16 cellular contexts compared by ENCODE assay signal in the genomic region with DNA sequence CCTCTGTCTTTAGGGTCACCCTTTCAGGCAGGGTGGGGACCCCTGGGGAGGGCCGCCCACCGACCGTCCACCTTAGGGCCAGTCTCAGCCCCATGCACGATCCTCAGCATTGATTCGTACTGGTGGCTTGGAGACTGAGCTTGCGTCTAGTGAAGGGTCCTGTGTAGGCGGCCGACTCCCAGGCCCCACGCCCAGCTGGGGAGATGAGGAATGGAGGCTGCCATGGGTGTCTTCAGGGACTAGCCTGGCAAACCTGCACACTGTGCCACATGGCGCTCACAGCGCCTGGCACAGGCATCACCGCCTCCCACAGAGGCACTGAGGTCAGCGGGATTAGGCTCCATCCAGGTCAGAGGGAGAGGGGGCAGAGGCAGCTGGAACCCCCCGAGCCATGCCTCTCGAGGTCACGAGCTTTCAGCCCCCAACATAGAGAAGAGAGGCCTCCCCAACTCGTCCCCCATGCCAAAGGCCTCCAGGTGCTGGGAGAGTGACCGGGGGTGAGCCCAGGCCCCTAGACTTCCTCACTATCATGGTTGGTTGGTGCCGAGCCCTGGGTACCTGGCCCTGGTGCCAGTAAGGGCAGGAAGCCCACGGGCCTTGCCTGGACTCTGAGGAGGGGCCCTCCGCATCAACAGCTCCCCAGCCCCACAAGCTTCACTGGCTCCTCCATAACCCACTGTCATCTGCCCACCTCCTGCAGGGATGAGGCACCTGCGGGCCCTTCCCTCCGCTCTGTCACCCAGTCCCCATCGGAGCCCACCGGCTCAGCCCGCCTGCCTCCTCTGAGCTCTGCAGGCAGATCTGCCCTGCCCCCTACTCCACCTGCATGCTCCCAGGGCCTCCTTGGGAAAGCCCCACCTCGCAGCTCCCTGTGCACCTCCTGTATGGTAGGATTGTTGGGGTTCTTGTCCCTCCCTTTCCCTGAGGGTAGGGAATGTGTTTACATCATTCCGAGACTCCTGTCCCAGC. TPM values are rescaled to one million over a fixed set of nuclear protein-coding genes. Genes with fewer than 3 reads are reported as not detected.
DNase-seq lines count a peak whose midpoint lies in the region; ATAC-seq, FAIRE-seq and TF ChIP-seq lines count a peak whose summit lies in the region.
"Had no signal": no experiment of that assay in that cellular context is flagged by ENCODE, and none has a peak within 500 bp of the region (broad histone marks: within the 10 kb centered on the region; RNA-seq: fewer than 3 reads in every experiment).

No MANE protein-coding gene starts in this region.

- CTCF ChIA-PET in PC-9 (lab: Charles Lee), result no interaction called here

- H3K9me3 ChIP-seq in PC-9 (ENCODE audit: insufficient read depth, low read depth) (no peaks in the 10 kb centered on the region), kidney (ENCODE audit: control insufficient read depth in 1 of 2, low read length in 2 of 2) (no peaks in the 10 kb centered on the region)
- H3K9me3 ChIP-seq: SJSA1 had no signal

- H3K79me2 ChIP-seq in PC-9 (ENCODE audit: low read depth), result no peaks in the 10 kb centered on the region

- POLR2A ChIA-PET in PC-9 (lab: Charles Lee; ENCODE audit: unreplicated experiment), result interaction anchor here (0.6 kb wide), 1 partner anchor 35 kb away, joined by 3 read pairs; no protein-coding TSS in a partner anchor

- BruUV-seq in PC-9 (replicated peaks; lab: Mats Ljungman, UMichigan), result TSS peak; percentile 22

- no peak overlapping the region for H3K9ac ChIP-seq in kidney (ENCODE audit: low read length in 2 of 2)

- DNase-seq in natural killer cell treated with Interleukin-12 subunit alpha and Interleukin-12 subunit beta and Interleukin-15 and Interleukin-18, amount 100 ng/mL, for 72 hours (ENCODE audit: low spot score), result peak; percentile 54
- DNase-seq in natural killer cell, result no peak
- peak; percentile 73 for DNase-seq in PC-9
- DNase-seq in kidney, result peak; percentile 56
- DNase-seq in activated CD4-positive, alpha-beta T cell treated with anti-CD3 and anti-CD28 coated beads for 48 hours, result no peak
- no peak for DNase-seq in activated CD4-positive, alpha-beta T cell treated with anti-CD3 and anti-CD28 coated beads, Interleukin-2, amount 10 ng/mL, durations not matched to agents 24 days and 14 days
- DNase-seq in anterior cingulate cortex (lab: John Stamatoyannopoulos, UW), result no peak
- DNase-seq: ACHN; AML-193; CD4-positive, CD25-positive, alpha-beta regulatory T cell; NCI-H187 treated with DMSO at 0.1 percent for 48 hours; NCI-H446; NCI-H69; OCI-M1; RPMI8226 had no signal

- H3F3A ChIP-seq in PC-9 (ENCODE audit: insufficient read depth, low read depth), result no peaks in the 10 kb centered on the region

- H3K4me1 ChIP-seq in PC-9 (replicated peaks; ENCODE audit: insufficient read depth), result peaks cover 27% of the 10 kb centered on the region
- H3K4me1 ChIP-seq in kidney (ENCODE audit: control insufficient read depth in 1 of 2, insufficient read depth in 1 of 2, low read depth in 1 of 2, low read length in 2 of 2), result no peaks in the 10 kb centered on the region
- H3K4me1 ChIP-seq: SJSA1 had no signal

- H3K4me1 Mint-ChIP-seq in natural killer cell treated with Interleukin-12 subunit alpha and Interleukin-12 subunit beta and Interleukin-15 and Interleukin-18, amount 100 ng/mL, for 72 hours (ENCODE audit: low read depth in 2 of 2), result no peaks in the 10 kb centered on the region
- H3K4me1 Mint-ChIP-seq in natural killer cell, result no peaks in the 10 kb centered on the region
- no peaks in the 10 kb centered on the region for H3K4me1 Mint-ChIP-seq in activated CD4-positive, alpha-beta T cell treated with anti-CD3 and anti-CD28 coated beads, Interleukin-2, amount 10 ng/mL, durations not matched to agents 24 days and 14 days
- H3K4me1 Mint-ChIP-seq: CD4-positive, CD25-positive, alpha-beta regulatory T cell had no signal

- no peak overlapping the region for H2AFZ ChIP-seq in PC-9

- intact Hi-C loops in natural killer cell (cut with micrococcal nuclease), result no loop called here
- intact Hi-C loops in PC-9 (cut with micrococcal nuclease; ENCODE audit: unreplicated experiment), result no loop called here
- intact Hi-C loops in kidney (cut with DNase I), result no loop called here
- intact Hi-C loops in activated CD4-positive, alpha-beta T cell treated with anti-CD3 and anti-CD28 coated beads, Interleukin-2, amount 10 ng/mL, durations not matched to agents 24 days and 14 days (cut with micrococcal nuclease), result no loop called here

- H3K9me3 Mint-ChIP-seq in natural killer cell treated with Interleukin-12 subunit alpha and Interleukin-12 subunit beta and Interleukin-15 and Interleukin-18, amount 100 ng/mL, for 72 hours, result no peaks in the 10 kb centered on the region
- H3K9me3 Mint-ChIP-seq in natural killer cell, result no peaks in the 10 kb centered on the region
- no peaks in the 10 kb centered on the region for H3K9me3 Mint-ChIP-seq in activated CD4-positive, alpha-beta T cell treated with anti-CD3 and anti-CD28 coated beads, Interleukin-2, amount 10 ng/mL, durations not matched to agents 24 days and 14 days
- H3K9me3 Mint-ChIP-seq: CD4-positive, CD25-positive, alpha-beta regulatory T cell had no signal

- no peaks in the 10 kb centered on the region for H3K27me3 Mint-ChIP-seq in natural killer cell treated with Interleukin-12 subunit alpha and Interleukin-12 subunit beta and Interleukin-15 and Interleukin-18, amount 100 ng/mL, for 72 hours
- no peaks in the 10 kb centered on the region for H3K27me3 Mint-ChIP-seq in natural killer cell (ENCODE audit: low read depth in 2 of 2)
- H3K27me3 Mint-ChIP-seq in activated CD4-positive, alpha-beta T cell treated with anti-CD3 and anti-CD28 coated beads, Interleukin-2, amount 10 ng/mL, durations not matched to agents 24 days and 14 days, result no peaks in the 10 kb centered on the region
- H3K27me3 Mint-ChIP-seq: CD4-positive, CD25-positive, alpha-beta regulatory T cell had no signal

- H3K36me3 ChIP-seq in PC-9 (ENCODE audit: low read depth) (no peaks in the 10 kb centered on the region), kidney (ENCODE audit: control insufficient read depth in 1 of 2, insufficient read depth in 2 of 2, low read length in 2 of 2) (no peaks in the 10 kb centered on the region)
- H3K36me3 ChIP-seq: SJSA1 had no signal

- H3K27ac ChIP-seq in PC-9 (no peak overlapping the region), kidney (ENCODE audit: low read depth in 2 of 2, low read length in 2 of 2) (no peak overlapping the region)
- H3K27ac ChIP-seq: SJSA1 had no signal

- no peak overlapping the region for H3K27ac Mint-ChIP-seq in natural killer cell treated with Interleukin-12 subunit alpha and Interleukin-12 subunit beta and Interleukin-15 and Interleukin-18, amount 100 ng/mL, for 72 hours
- no peak overlapping the region for H3K27ac Mint-ChIP-seq in natural killer cell
- no peak overlapping the region for H3K27ac Mint-ChIP-seq in activated CD4-positive, alpha-beta T cell treated with anti-CD3 and anti-CD28 coated beads, Interleukin-2, amount 10 ng/mL, durations not matched to agents 24 days and 14 days
- H3K27ac Mint-ChIP-seq: CD4-positive, CD25-positive, alpha-beta regulatory T cell had no signal

- TF ChIP-seq CTCF in natural killer cell (IDR thresholded peaks at IDR 0.05), result no peak
- no peak for TF ChIP-seq CTCF in PC-9 (conservative IDR thresholded peaks at IDR 0.05)
- TF ChIP-seq CTCF in kidney (IDR thresholded peaks at IDR 0.05; ENCODE audit: borderline replicate concordance, extremely low read depth, insufficient read depth), result no peak

- peak in 1 of 2 donors; percentile 44 for ATAC-seq in natural killer cell treated with Interleukin-12 subunit alpha and Interleukin-12 subunit beta and Interleukin-15 and Interleukin-18, amount 100 ng/mL, for 72 hours
- no peak for ATAC-seq in natural killer cell

- FAIRE-seq in kidney (lab: Jason Lieb, UNC), result no peak

- no peaks in the 10 kb centered on the region for H3K27me3 ChIP-seq in PC-9 (ENCODE audit: insufficient read depth, low read depth)
- H3K27me3 ChIP-seq: SJSA1 had no signal

- no peaks in the 10 kb centered on the region for H3K36me3 Mint-ChIP-seq in natural killer cell treated with Interleukin-12 subunit alpha and Interleukin-12 subunit beta and Interleukin-15 and Interleukin-18, amount 100 ng/mL, for 72 hours
- H3K36me3 Mint-ChIP-seq in natural killer cell, result no peaks in the 10 kb centered on the region
- no peaks in the 10 kb centered on the region for H3K36me3 Mint-ChIP-seq in activated CD4-positive, alpha-beta T cell treated with anti-CD3 and anti-CD28 coated beads, Interleukin-2, amount 10 ng/mL, durations not matched to agents 24 days and 14 days (ENCODE audit: low read depth)
- H3K36me3 Mint-ChIP-seq: CD4-positive, CD25-positive, alpha-beta regulatory T cell had no signal

- H4K20me1 ChIP-seq in PC-9 (ENCODE audit: insufficient read depth), result no peaks in the 10 kb centered on the region

- H3K4me3 ChIP-seq in PC-9, result no peak overlapping the region
- H3K4me3 ChIP-seq in kidney (ENCODE audit: low read length in 2 of 2), result no peak overlapping the region
- H3K4me3 ChIP-seq: SJSA1 had no signal

- no peaks in the 10 kb centered on the region for H3K9me2 ChIP-seq in PC-9 (ENCODE audit: insufficient read depth)

- no peak overlapping the region for H3K4me3 Mint-ChIP-seq in natural killer cell treated with Interleukin-12 subunit alpha and Interleukin-12 subunit beta and Interleukin-15 and Interleukin-18, amount 100 ng/mL, for 72 hours
- no peak overlapping the region for H3K4me3 Mint-ChIP-seq in natural killer cell
- no peak overlapping the region for H3K4me3 Mint-ChIP-seq in activated CD4-positive, alpha-beta T cell treated with anti-CD3 and anti-CD28 coated beads, Interleukin-2, amount 10 ng/mL, durations not matched to agents 24 days and 14 days
- H3K4me3 Mint-ChIP-seq: CD4-positive, CD25-positive, alpha-beta regulatory T cell had no signal

- peak overlapping the region; percentile 40; the same call in 1 of the 2 replicates for H3K4me2 ChIP-seq in PC-9

RNA-seq across cellular contexts. Expression of a gene that starts 50.8 kb away (rescaled TPM):
- total RNA-seq in natural killer cell treated with Interleukin-12 subunit alpha and Interleukin-12 subunit beta and Interleukin-15 and Interleukin-18, amount 100 ng/mL, for 72 hours, result 10 to 100 TPM in 1 of 2 donors, 1 to 10 TPM in 1; 2.6 to 16.0 TPM
- total RNA-seq in natural killer cell (100 to 1,000 TPM; 201 to 382 (median 203) TPM), PC-9 (2021) (28.5 and 37.7 TPM in 2 replicates), kidney (24.9 TPM)
- polyA plus RNA-seq in kidney (ENCODE audit: insufficient read depth, low read depth, low replicate concordance), result 3.4 TPM
- 11.8 and 12.5 TPM in 2 replicates for total RNA-seq in activated CD4-positive, alpha-beta T cell treated with anti-CD3 and anti-CD28 coated beads, Interleukin-2, amount 10 ng/mL, durations not matched to agents 24 days and 14 days

Comparison
In these comparisons a context has a peak if more than half of its experiments do, and no peak if none do; other contexts are left out.
1. DNase-seq: peak in natural killer cell treated with Interleukin-12 subunit alpha and Interleukin-12 subunit beta and Interleukin-15 and Interleukin-18, amount 100 ng/mL, for 72 hours (single experiment), PC-9 (2 of 2) and kidney (single experiment); none in natural killer cell (single experiment), activated CD4-positive, alpha-beta T cell treated with anti-CD3 and anti-CD28 coated beads for 48 hours (single experiment), activated CD4-positive, alpha-beta T cell treated with anti-CD3 and anti-CD28 coated beads, Interleukin-2, amount 10 ng/mL, durations not matched to agents 24 days and 14 days (single experiment) and anterior cingulate cortex (0 of 58).